Comparison of ENCODE assay signal across 1 cellular context in the genomic region with DNA sequence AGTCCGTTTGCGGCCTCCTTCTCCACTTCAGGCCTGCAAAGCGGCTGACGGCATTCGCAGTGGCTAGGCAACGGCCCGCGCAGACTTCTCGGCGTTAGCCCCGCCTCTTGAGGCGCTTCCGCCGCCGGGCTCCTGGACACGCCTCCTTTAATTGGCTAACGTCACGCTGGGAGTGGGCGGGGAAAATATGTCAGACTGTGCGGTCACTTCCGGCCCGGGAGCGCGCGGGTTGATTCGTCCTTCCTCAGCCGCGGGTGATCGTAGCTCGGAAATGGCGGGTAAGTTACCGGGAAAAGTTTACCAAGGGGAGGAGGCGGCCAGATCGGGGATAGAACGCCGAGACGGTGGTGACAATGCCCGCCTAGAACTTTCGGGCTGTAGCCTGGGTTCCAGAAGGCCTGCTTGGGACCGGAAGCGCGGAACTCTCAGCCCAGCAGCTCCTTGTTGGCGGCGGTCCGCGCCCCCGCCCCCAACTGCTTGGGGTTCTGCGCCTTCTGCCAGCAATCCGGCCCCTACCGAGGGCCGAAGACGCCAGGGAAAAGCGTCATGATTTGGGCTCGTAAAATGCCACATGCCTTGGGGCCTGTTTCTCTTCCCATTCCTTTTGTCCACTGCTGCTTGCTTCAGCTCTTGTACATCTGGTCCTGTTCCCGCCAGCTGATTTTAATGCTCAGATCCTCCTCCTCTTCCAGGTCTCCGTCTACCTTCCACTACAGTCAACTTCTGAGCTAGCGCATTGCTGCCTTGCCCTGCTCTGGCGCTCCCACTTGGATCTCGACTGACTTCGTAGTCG.
TF ChIP-seq lines count a peak whose summit lies in the region.

A gene with protein sequence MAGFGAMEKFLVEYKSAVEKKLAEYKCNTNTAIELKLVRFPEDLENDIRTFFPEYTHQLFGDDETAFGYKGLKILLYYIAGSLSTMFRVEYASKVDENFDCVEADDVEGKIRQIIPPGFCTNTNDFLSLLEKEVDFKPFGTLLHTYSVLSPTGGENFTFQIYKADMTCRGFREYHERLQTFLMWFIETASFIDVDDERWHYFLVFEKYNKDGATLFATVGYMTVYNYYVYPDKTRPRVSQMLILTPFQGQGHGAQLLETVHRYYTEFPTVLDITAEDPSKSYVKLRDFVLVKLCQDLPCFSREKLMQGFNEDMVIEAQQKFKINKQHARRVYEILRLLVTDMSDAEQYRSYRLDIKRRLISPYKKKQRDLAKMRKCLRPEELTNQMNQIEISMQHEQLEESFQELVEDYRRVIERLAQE (plus strand): TSS at position 232 of the 793 bp plus-strand sequence. CDS start 40 bp downstream, at position 272.

TF ChIP-seq in HepG2, 621 proteins besides CTCF, POLR2A, EP300 and RAD21 (continued from another document and continues in another):
- TF ChIP-seq, protein P1, sequence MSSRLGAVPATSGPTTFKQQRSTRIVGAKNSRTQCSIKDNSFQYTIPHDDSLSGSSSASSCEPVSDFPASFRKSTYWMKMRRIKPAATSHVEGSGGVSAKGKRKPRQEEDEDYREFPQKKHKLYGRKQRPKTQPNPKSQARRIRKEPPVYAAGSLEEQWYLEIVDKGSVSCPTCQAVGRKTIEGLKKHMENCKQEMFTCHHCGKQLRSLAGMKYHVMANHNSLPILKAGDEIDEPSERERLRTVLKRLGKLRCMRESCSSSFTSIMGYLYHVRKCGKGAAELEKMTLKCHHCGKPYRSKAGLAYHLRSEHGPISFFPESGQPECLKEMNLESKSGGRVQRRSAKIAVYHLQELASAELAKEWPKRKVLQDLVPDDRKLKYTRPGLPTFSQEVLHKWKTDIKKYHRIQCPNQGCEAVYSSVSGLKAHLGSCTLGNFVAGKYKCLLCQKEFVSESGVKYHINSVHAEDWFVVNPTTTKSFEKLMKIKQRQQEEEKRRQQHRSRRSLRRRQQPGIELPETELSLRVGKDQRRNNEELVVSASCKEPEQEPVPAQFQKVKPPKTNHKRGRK (CRISPR knock-in tag; IDR thresholded peaks at IDR 0.05): peak; percentile 44; the same call in 1 of the 2 replicates
- TF ChIP-seq CENPX (CRISPR knock-in tag; IDR thresholded peaks at IDR 0.05) (no peak), KDM4B (CRISPR knock-in tag; IDR thresholded peaks at IDR 0.05) (no peak), PHF20 (CRISPR knock-in tag; IDR thresholded peaks at IDR 0.05) (peak; percentile 88), MAZ (IDR thresholded peaks at IDR 0.05; ENCODE audit: borderline replicate concordance, low read depth, low read length) (0 out of 2 replicates have a peak, but pooled peaks have one; percentile 10), MAZ (CRISPR knock-in tag; IDR thresholded peaks at IDR 0.05; ENCODE audit: low read depth) (peak; percentile 14), SOX5 (CRISPR knock-in tag; IDR thresholded peaks at IDR 0.05; ENCODE audit: borderline replicate concordance) (0 out of 2 replicates have a peak, but pooled peaks have one; percentile 1), ZNF451 (CRISPR knock-in tag; IDR thresholded peaks at IDR 0.05) (peak; percentile 22; the same call in 1 of the 2 replicates), ZFP1 (CRISPR knock-in tag; IDR thresholded peaks at IDR 0.05) (0 out of 2 replicates have a peak, but pooled peaks have one; percentile 60), AHR (CRISPR knock-in tag; IDR thresholded peaks at IDR 0.05) (peak; percentile 71; the same call in 1 of the 2 replicates), MYNN (CRISPR knock-in tag; IDR thresholded peaks at IDR 0.05; ENCODE audit: low read depth) (peak; percentile 10; the same call in 1 of the 2 replicates), FOXO1 (CRISPR knock-in tag; IDR thresholded peaks at IDR 0.05) (0 out of 2 replicates have a peak, but pooled peaks have one; percentile 4), IKZF4 (CRISPR knock-in tag; IDR thresholded peaks at IDR 0.05; ENCODE audit: borderline replicate concordance, low read depth, not compliant biosample characterization) (peak; percentile 77), ZNF253 (CRISPR knock-in tag; IDR thresholded peaks at IDR 0.05; ENCODE audit: borderline replicate concordance) (no peak; the same call in 1 of the 2 replicates), RXRB (CRISPR knock-in tag; IDR thresholded peaks at IDR 0.05; ENCODE audit: borderline replicate concordance) (peak; percentile 40; the same call in 1 of the 2 replicates), HNF4G (IDR thresholded peaks at IDR 0.05; ENCODE audit: borderline replicate concordance, low read depth, low read length) (no peak), HNF4G (CRISPR knock-in tag; IDR thresholded peaks at IDR 0.05; ENCODE audit: borderline replicate concordance, low read depth) (no peak; the same call in 1 of the 2 replicates), GATA4 (IDR thresholded peaks at IDR 0.05; ENCODE audit: borderline replicate concordance, low read depth) (0 out of 2 replicates have a peak, but pooled peaks have one; percentile 14), FOSL1 (CRISPR knock-in tag; IDR thresholded peaks at IDR 0.05; ENCODE audit: borderline replicate concordance) (no peak), SIX1 (CRISPR knock-in tag; IDR thresholded peaks at IDR 0.05; ENCODE audit: borderline replicate concordance) (no peak), HOXD1 (CRISPR knock-in tag; IDR thresholded peaks at IDR 0.05) (peak; percentile 83; the same call in 1 of the 2 replicates), EZH2 (conservative IDR thresholded peaks at IDR 0.05; ENCODE audit: low read depth, low read length) (no peak), JDP2 (CRISPR knock-in tag; IDR thresholded peaks at IDR 0.05; ENCODE audit: borderline replicate concordance) (no peak), ZNF556 (CRISPR knock-in tag; IDR thresholded peaks at IDR 0.05; ENCODE audit: borderline replicate concordance) (0 out of 2 replicates have a peak, but pooled peaks have one; percentile 29), MIER3 (CRISPR knock-in tag; IDR thresholded peaks at IDR 0.05; ENCODE audit: borderline replicate concordance) (0 out of 2 replicates have a peak, but pooled peaks have one; percentile 10), ZNF629 (CRISPR knock-in tag; conservative IDR thresholded peaks at IDR 0.05) (peak; percentile 15; the same call in 1 of the 2 replicates), PRPF4 (IDR thresholded peaks at IDR 0.05; ENCODE audit: low read depth, low read length, poor library complexity, severe bottlenecking) (no peak), MBD4 (IDR thresholded peaks at IDR 0.05; ENCODE audit: borderline replicate concordance, low read length) (no peak), BCL6 (CRISPR knock-in tag; IDR thresholded peaks at IDR 0.05) (no peak; the same call in 1 of the 2 replicates), FOSL2 (CRISPR knock-in tag; IDR thresholded peaks at IDR 0.05) (peak; percentile 55), RELA (CRISPR knock-in tag; IDR thresholded peaks at IDR 0.05) (0 out of 2 replicates have a peak, but pooled peaks have one; percentile 10), POLR2AphosphoS2 (IDR thresholded peaks at IDR 0.05; ENCODE audit: low read depth, low read length) (no peak), PHF8 (CRISPR knock-in tag; IDR thresholded peaks at IDR 0.05) (peak; percentile 88), BORCS8-MEF2B (CRISPR knock-in tag; IDR thresholded peaks at IDR 0.05) (peak; percentile 78; the same call in 1 of the 2 replicates), KDM6A (CRISPR knock-in tag; IDR thresholded peaks at IDR 0.05; ENCODE audit: low read depth) (no peak), ZNF30 (CRISPR knock-in tag; IDR thresholded peaks at IDR 0.05) (no peak), TEAD2 (CRISPR knock-in tag; IDR thresholded peaks at IDR 0.05) (no peak), IKZF1 (IDR thresholded peaks at IDR 0.05) (no peak)
- TF ChIP-seq, protein P2, sequence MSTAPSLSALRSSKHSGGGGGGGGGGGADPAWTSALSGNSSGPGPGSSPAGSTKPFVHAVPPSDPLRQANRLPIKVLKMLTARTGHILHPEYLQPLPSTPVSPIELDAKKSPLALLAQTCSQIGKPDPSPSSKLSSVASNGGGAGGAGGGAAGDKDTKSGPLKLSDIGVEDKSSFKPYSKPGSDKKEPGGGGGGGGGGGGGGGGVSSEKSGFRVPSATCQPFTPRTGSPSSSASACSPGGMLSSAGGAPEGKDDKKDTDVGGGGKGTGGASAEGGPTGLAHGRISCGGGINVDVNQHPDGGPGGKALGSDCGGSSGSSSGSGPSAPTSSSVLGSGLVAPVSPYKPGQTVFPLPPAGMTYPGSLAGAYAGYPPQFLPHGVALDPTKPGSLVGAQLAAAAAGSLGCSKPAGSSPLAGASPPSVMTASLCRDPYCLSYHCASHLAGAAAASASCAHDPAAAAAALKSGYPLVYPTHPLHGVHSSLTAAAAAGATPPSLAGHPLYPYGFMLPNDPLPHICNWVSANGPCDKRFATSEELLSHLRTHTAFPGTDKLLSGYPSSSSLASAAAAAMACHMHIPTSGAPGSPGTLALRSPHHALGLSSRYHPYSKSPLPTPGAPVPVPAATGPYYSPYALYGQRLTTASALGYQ (CRISPR knock-in tag; IDR thresholded peaks at IDR 0.05): 0 out of 2 replicates have a peak, but pooled peaks have one; percentile 61
- TF ChIP-seq, protein P3, sequence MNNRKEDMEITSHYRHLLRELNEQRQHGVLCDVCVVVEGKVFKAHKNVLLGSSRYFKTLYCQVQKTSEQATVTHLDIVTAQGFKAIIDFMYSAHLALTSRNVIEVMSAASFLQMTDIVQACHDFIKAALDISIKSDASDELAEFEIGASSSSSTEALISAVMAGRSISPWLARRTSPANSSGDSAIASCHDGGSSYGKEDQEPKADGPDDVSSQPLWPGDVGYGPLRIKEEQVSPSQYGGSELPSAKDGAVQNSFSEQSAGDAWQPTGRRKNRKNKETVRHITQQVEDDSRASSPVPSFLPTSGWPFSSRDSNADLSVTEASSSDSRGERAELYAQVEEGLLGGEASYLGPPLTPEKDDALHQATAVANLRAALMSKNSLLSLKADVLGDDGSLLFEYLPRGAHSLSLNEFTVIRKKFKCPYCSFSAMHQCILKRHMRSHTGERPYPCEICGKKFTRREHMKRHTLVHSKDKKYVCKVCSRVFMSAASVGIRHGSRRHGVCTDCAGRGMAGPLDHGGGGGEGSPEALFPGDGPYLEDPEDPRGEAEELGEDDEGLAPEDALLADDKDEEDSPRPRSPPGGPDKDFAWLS (CRISPR knock-in tag; IDR thresholded peaks at IDR 0.05; ENCODE audit: borderline replicate concordance): 0 out of 2 replicates have a peak, but pooled peaks have one; percentile 77
- TF ChIP-seq, protein P4, sequence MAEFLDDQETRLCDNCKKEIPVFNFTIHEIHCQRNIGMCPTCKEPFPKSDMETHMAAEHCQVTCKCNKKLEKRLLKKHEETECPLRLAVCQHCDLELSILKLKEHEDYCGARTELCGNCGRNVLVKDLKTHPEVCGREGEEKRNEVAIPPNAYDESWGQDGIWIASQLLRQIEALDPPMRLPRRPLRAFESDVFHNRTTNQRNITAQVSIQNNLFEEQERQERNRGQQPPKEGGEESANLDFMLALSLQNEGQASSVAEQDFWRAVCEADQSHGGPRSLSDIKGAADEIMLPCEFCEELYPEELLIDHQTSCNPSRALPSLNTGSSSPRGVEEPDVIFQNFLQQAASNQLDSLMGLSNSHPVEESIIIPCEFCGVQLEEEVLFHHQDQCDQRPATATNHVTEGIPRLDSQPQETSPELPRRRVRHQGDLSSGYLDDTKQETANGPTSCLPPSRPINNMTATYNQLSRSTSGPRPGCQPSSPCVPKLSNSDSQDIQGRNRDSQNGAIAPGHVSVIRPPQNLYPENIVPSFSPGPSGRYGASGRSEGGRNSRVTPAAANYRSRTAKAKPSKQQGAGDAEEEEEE (CRISPR knock-in tag; IDR thresholded peaks at IDR 0.05; ENCODE audit: borderline replicate concordance): no peak
- TF ChIP-seq, protein P5, sequence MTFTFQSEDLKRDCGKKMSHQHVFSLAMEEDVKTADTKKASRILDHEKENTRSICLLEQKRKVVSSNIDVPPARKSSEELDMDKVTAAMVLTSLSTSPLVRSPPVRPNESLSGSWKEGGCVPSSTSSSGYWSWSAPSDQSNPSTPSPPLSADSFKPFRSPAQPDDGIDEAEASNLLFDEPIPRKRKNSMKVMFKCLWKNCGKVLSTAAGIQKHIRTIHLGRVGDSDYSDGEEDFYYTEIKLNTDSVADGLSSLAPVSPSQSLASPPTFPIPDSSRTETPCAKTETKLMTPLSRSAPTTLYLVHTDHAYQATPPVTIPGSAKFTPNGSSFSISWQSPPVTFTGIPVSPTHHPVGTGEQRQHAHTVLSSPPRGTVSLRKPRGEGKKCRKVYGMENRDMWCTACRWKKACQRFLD (CRISPR knock-in tag; IDR thresholded peaks at IDR 0.05; ENCODE audit: borderline replicate concordance): peak; percentile 88; the same call in 1 of the 2 replicates
- TF ChIP-seq, protein P6, sequence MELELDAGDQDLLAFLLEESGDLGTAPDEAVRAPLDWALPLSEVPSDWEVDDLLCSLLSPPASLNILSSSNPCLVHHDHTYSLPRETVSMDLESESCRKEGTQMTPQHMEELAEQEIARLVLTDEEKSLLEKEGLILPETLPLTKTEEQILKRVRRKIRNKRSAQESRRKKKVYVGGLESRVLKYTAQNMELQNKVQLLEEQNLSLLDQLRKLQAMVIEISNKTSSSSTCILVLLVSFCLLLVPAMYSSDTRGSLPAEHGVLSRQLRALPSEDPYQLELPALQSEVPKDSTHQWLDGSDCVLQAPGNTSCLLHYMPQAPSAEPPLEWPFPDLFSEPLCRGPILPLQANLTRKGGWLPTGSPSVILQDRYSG (CRISPR knock-in tag; IDR thresholded peaks at IDR 0.05): 0 out of 2 replicates have a peak, but pooled peaks have one; percentile 43
- TF ChIP-seq, protein P7, sequence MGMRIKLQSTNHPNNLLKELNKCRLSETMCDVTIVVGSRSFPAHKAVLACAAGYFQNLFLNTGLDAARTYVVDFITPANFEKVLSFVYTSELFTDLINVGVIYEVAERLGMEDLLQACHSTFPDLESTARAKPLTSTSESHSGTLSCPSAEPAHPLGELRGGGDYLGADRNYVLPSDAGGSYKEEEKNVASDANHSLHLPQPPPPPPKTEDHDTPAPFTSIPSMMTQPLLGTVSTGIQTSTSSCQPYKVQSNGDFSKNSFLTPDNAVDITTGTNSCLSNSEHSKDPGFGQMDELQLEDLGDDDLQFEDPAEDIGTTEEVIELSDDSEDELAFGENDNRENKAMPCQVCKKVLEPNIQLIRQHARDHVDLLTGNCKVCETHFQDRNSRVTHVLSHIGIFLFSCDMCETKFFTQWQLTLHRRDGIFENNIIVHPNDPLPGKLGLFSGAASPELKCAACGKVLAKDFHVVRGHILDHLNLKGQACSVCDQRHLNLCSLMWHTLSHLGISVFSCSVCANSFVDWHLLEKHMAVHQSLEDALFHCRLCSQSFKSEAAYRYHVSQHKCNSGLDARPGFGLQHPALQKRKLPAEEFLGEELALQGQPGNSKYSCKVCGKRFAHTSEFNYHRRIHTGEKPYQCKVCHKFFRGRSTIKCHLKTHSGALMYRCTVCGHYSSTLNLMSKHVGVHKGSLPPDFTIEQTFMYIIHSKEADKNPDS (CRISPR knock-in tag; IDR thresholded peaks at IDR 0.05): no peak
